ENCODE assay signal across 1 cellular context in the genomic region with DNA sequence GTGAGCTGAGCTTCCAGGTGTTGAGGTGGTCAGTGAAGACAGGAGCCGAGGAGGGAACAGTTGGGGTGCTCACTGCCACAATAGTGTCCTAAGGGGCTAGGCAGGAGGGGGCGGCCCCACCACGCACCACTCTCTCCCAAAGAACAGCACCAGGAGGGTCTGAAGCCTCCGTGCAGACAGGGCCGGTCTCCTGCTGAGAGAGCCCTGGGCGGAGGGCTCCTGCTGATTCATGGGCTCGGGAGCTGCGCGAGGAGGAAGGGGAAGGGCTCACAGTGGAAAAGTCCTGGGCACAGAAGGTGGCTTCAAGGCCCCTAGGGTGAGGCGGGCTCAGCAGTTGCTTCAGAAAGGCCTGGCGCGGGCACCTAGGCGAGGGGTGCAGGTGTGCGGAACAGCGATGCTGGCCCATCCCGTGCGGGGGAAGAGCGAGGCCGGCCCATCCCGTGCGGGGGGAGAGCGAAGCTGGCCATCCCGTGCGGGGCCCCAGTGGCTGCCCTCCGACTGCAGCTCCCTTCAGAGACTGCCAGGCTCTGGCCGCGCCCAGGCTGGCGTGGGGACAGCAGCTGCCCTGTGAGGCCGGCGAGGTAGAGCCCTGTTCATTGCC.
TF ChIP-seq lines count a peak whose summit lies in the region.

No MANE protein-coding gene starts in this region.

TF ChIP-seq in GM23338, 12 proteins besides CTCF, POLR2A, EP300 and RAD21 (continued from another document):
- TF ChIP-seq, protein P1, sequence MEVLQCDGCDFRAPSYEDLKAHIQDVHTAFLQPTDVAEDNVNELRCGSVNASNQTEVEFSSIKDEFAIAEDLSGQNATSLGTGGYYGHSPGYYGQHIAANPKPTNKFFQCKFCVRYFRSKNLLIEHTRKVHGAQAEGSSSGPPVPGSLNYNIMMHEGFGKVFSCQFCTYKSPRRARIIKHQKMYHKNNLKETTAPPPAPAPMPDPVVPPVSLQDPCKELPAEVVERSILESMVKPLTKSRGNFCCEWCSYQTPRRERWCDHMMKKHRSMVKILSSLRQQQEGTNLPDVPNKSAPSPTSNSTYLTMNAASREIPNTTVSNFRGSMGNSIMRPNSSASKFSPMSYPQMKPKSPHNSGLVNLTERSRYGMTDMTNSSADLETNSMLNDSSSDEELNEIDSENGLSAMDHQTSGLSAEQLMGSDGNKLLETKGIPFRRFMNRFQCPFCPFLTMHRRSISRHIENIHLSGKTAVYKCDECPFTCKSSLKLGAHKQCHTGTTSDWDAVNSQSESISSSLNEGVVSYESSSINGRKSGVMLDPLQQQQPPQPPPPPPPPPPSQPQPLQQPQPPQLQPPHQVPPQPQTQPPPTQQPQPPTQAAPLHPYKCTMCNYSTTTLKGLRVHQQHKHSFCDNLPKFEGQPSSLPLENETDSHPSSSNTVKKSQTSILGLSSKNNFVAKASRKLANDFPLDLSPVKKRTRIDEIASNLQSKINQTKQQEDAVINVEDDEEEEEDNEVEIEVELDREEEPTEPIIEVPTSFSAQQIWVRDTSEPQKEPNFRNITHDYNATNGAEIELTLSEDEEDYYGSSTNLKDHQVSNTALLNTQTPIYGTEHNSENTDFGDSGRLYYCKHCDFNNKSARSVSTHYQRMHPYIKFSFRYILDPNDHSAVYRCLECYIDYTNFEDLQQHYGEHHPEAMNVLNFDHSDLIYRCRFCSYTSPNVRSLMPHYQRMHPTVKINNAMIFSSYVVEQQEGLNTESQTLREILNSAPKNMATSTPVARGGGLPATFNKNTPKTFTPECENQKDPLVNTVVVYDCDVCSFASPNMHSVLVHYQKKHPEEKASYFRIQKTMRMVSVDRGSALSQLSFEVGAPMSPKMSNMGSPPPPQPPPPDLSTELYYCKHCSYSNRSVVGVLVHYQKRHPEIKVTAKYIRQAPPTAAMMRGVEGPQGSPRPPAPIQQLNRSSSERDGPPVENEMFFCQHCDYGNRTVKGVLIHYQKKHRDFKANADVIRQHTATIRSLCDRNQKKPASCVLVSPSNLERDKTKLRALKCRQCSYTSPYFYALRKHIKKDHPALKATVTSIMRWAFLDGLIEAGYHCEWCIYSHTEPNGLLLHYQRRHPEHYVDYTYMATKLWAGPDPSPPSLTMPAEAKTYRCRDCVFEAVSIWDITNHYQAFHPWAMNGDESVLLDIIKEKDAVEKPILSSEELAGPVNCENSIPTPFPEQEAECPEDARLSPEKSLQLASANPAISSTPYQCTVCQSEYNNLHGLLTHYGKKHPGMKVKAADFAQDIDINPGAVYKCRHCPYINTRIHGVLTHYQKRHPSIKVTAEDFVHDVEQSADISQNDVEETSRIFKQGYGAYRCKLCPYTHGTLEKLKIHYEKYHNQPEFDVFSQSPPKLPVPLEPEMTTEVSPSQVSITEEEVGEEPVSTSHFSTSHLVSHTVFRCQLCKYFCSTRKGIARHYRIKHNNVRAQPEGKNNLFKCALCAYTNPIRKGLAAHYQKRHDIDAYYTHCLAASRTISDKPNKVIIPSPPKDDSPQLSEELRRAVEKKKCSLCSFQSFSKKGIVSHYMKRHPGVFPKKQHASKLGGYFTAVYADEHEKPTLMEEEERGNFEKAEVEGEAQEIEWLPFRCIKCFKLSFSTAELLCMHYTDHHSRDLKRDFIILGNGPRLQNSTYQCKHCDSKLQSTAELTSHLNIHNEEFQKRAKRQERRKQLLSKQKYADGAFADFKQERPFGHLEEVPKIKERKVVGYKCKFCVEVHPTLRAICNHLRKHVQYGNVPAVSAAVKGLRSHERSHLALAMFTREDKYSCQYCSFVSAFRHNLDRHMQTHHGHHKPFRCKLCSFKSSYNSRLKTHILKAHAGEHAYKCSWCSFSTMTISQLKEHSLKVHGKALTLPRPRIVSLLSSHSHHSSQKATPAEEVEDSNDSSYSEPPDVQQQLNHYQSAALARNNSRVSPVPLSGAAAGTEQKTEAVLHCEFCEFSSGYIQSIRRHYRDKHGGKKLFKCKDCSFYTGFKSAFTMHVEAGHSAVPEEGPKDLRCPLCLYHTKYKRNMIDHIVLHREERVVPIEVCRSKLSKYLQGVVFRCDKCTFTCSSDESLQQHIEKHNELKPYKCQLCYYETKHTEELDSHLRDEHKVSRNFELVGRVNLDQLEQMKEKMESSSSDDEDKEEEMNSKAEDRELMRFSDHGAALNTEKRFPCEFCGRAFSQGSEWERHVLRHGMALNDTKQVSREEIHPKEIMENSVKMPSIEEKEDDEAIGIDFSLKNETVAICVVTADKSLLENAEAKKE (CRISPR knock-in tag; IDR thresholded peaks at IDR 0.05), result no peak
- TF ChIP-seq REST (IDR thresholded peaks at IDR 0.05; ENCODE audit: unreplicated experiment), result no peak
- TF ChIP-seq JUNB (IDR thresholded peaks at IDR 0.05; ENCODE audit: unreplicated experiment), result no peak
- no peak for TF ChIP-seq ZNF114 (CRISPR knock-in tag; IDR thresholded peaks at IDR 0.05)
- no peak for TF ChIP-seq CREB1 (CRISPR knock-in tag; IDR thresholded peaks at IDR 0.05; ENCODE audit: low read depth)
- no peak for TF ChIP-seq NANOG (IDR thresholded peaks at IDR 0.05; ENCODE audit: borderline replicate concordance)
- TF ChIP-seq POLR2AphosphoS5 (IDR thresholded peaks at IDR 0.05; ENCODE audit: low read depth), result no peak
- TF ChIP-seq ETS1 (IDR thresholded peaks at IDR 0.05), result no peak
- no peak for TF ChIP-seq EZH2 (IDR thresholded peaks at IDR 0.05; ENCODE audit: low read depth, unreplicated experiment)
- no peak for TF ChIP-seq EZH2phosphoT487 (IDR thresholded peaks at IDR 0.05; ENCODE audit: unreplicated experiment)
